In genomic region chr20:62044671-62045070, GRCh38 we compare ENCODE assay signal across 14 cellular contexts.
"Had no signal": no experiment of that assay in that cellular context is flagged by ENCODE, and none has a peak within 500 bp of the region (broad histone marks: within the 10 kb centered on the region; RNA-seq: fewer than 3 reads in every experiment).

No MANE protein-coding gene starts in this region.

- ATAC-seq: effector memory CD8-positive, alpha-beta T cell; heart right ventricle; left colon had no signal

- H3K9me3 ChIP-seq: breast epithelium, heart right ventricle, prostate gland, sigmoid colon had no signal

- H3K9me3 Mint-ChIP-seq: effector memory CD8-positive, alpha-beta T cell; memory B cell; nephron had no signal

- H3K36me3 ChIP-seq: breast epithelium, heart right ventricle, prostate gland, sigmoid colon had no signal

- H3K27ac Mint-ChIP-seq: dendritic cell treated with granulocyte-macrophage colony-stimulating factor and Interleukin-4, amounts not matched to agents 40 ng/mL and 50 ng/mL, for 4 days; memory B cell; nephron had no signal

- H3K27ac ChIP-seq: breast epithelium, epithelial cell of prostate, heart right ventricle, prostate gland, sigmoid colon had no signal

- H3K4me3 Mint-ChIP-seq: dendritic cell treated with granulocyte-macrophage colony-stimulating factor and Interleukin-4, amounts not matched to agents 40 ng/mL and 50 ng/mL, for 4 days; effector memory CD8-positive, alpha-beta T cell; memory B cell; nephron had no signal

- DNase-seq: activated CD4-positive, CD25-positive, alpha-beta regulatory T cell treated with anti-CD3 and anti-CD28 coated beads, Interleukin-2, amount 50 U/mL, for 72 hours; activated naive CD4-positive, alpha-beta T cell treated with Interleukin-2 at 50 U/mL for 16 hours; cerebellar nuclear complex; effector memory CD8-positive, alpha-beta T cell; left colon; sigmoid colon; stimulated activated CD4-positive, alpha-beta T cell treated with anti-CD3 and anti-CD28 coated beads, Interleukin-2, amount 100 ng/mL, for 24 hours had no signal

- H3K27me3 Mint-ChIP-seq: dendritic cell treated with granulocyte-macrophage colony-stimulating factor and Interleukin-4, amounts not matched to agents 40 ng/mL and 50 ng/mL, for 4 days; effector memory CD8-positive, alpha-beta T cell; memory B cell had no signal

- H3K27me3 ChIP-seq: breast epithelium, heart right ventricle, sigmoid colon had no signal

- H3K4me1 ChIP-seq: breast epithelium, prostate gland, sigmoid colon had no signal

- H3K4me3 ChIP-seq: breast epithelium, heart right ventricle, prostate gland, sigmoid colon had no signal
